Comparison of ENCODE assay signal across 10 cellular contexts in genomic region chr20:41245086-41245707, GRCh38.
DNase-seq lines count a peak whose midpoint lies in the region; ATAC-seq and TF ChIP-seq lines count a peak whose summit lies in the region.
"Had no signal": no experiment of that assay in that cellular context is flagged by ENCODE, and none has a peak within 500 bp of the region (broad histone marks: within the 10 kb centered on the region; RNA-seq: fewer than 3 reads in every experiment).

No MANE protein-coding gene starts in this region.

- H3K36me3 Mint-ChIP-seq in naive B cell = no peaks in the 10 kb centered on the region

- TF ChIP-seq CTCF in esophagus muscularis mucosa (IDR thresholded peaks at IDR 0.05) = peak in 2 of 3 experiments; percentile 29 to 48

- H3K9me3 ChIP-seq in esophagus muscularis mucosa = no peaks in the 10 kb centered on the region

- DNase-seq in Right ventricle myocardium inferior (ENCODE audit: missing footprints) = no peak
- DNase-seq in cardiac septum (ENCODE audit: low spot score) = no peak
- DNase-seq in esophagus muscularis mucosa (ENCODE audit: extremely low spot score) = no peak
- no peak for DNase-seq in naive B cell
- no peak for DNase-seq in ureter (ENCODE audit: low spot score)
- no peak for DNase-seq in activated effector memory CD4-positive, alpha-beta T cell treated with anti-CD3 and anti-CD28 coated beads, Interleukin-2, amount 50 U/mL, for 16 hours
- DNase-seq: activated T-cell treated with anti-CD3 and anti-CD28 coated beads for 4 hours, NCI-H226 had no signal

- peak overlapping the region in 5 of 6 donors; percentile 46 to 87 (median 67) for H3K27ac Mint-ChIP-seq in naive B cell

- H3K36me3 ChIP-seq in esophagus muscularis mucosa = no peaks in the 10 kb centered on the region

- peaks cover 62 to 89% (median 81%) of the 10 kb centered on the region in 3 donors for H3K4me1 Mint-ChIP-seq in naive B cell

- peak overlapping the region in 4 of 8 donors; percentile 19 to 70 (median 44) for H3K4me3 Mint-ChIP-seq in naive B cell

- TF ChIP-seq POLR2A in esophagus muscularis mucosa (IDR thresholded peaks at IDR 0.05; ENCODE audit: low read depth) = no peak

- WGBS in esophagus muscularis mucosa = 42% methylated on average over 2 of the region's 2 CpGs

- peak overlapping the region; percentile 86 to 96 (median 92) for H3K27ac ChIP-seq in esophagus muscularis mucosa (replicated peaks in 1 of 4)

- H3K4me1 ChIP-seq in esophagus muscularis mucosa = peaks cover 68 to 98% (median 95%) of the 10 kb centered on the region in 4 donors

- H3K9me3 Mint-ChIP-seq in naive B cell = no peaks in the 10 kb centered on the region

- no peak overlapping the region for H3K4me3 ChIP-seq in esophagus muscularis mucosa

- no peaks in the 10 kb centered on the region for H3K27me3 ChIP-seq in esophagus muscularis mucosa

- ATAC-seq in Right ventricle myocardium inferior (peak; percentile 72), naive B cell (ENCODE audit: low read depth in 2 of 2) (peak; percentile 45 to 50), HG03521 (IDR thresholded peaks at IDR 0.05; ENCODE audit: unreplicated experiment) (no peak), GM19467 (IDR thresholded peaks at IDR 0.05; ENCODE audit: unreplicated experiment) (no peak)

- intact Hi-C loops in Right ventricle myocardium inferior (cut with DNase I) (loop anchor here (5.0 kb wide), 2 partner anchors 73 to 92 kb away; no protein-coding TSS in a partner anchor), cardiac septum (cut with DNase I) (loop anchor here (5.0 kb wide), 3 partner anchors 72 to 92 kb away; partner anchors contain the start of gene ZHX3), esophagus muscularis mucosa (cut with DNase I) (loop anchor here (5.0 kb wide), 2 partner anchors 68 to 87 kb away; no protein-coding TSS in a partner anchor)

- H3K27me3 Mint-ChIP-seq in naive B cell = no peaks in the 10 kb centered on the region

- no peak for TF ChIP-seq EP300 in esophagus muscularis mucosa (IDR thresholded peaks at IDR 0.05)

Comparison
In these comparisons a context has a peak if more than half of its experiments do, and no peak if none do; other contexts are left out.
1. ATAC-seq: peak in Right ventricle myocardium inferior (single experiment) and naive B cell (2 of 2); none in HG03521 (single experiment) and GM19467 (single experiment).